ENCODE assay signal across 8 cellular contexts in the genomic region with DNA sequence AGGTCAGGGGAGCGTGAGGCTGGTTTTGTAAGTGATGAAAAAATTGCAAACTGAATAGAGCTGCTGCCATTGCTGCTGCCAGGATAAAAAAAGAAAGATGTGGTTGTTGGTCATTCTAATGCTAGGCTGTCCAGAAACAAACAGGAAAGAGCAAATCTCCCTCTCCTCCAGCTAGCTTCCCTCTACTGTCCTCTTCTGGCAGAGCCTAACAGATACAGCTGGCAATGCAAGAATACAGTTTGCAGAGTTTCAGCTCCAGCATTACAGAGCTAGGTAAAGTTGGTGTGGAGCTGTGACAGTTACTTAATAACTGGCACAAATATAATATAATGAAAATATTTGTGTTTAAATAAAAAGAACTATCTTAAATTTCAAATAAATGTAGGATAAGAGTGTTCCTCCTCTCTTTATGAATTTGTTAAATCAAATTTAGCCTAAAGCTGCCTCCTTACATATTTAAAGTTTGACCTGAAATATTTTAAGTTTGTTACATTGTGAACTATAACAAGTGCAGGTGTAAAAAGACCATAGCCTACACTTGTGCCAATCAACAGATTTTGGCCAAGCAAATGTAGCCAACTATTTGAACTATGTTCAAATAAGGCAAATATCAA.
A peak's percentile ranks its signal among the peaks of the same experiment; 100 is the strongest.
DNase-seq lines count a peak whose midpoint lies in the region; ATAC-seq and FAIRE-seq lines count a peak whose summit lies in the region.

No MANE protein-coding gene starts in this region.

- no peak overlapping the region for H3K4me2 ChIP-seq in trophoblast cell (ENCODE audit: low read length)

- H3K4me3 ChIP-seq in trophoblast cell (ENCODE audit: low read depth, low read length): no peak overlapping the region

- no peak overlapping the region for H4K12ac ChIP-seq in trophoblast cell (ENCODE audit: low read depth, low read length)

- ATAC-seq in HG03439 (IDR thresholded peaks at IDR 0.05; ENCODE audit: unreplicated experiment) (peak; percentile 74), HG02870 (IDR thresholded peaks at IDR 0.05; ENCODE audit: unreplicated experiment) (no peak)

- no peaks in the 10 kb centered on the region for H3K79me2 ChIP-seq in trophoblast cell (ENCODE audit: control insufficient read depth, insufficient read depth, low read length, poor library complexity)

- no peak overlapping the region for H3K27ac ChIP-seq in trophoblast cell (ENCODE audit: low read depth, low read length)

- H2AFZ ChIP-seq in trophoblast cell (ENCODE audit: insufficient read depth, low read length, poor library complexity): peak overlapping the region; percentile 20

- no peak overlapping the region for H3K9ac ChIP-seq in trophoblast cell (ENCODE audit: low read length)

- peaks cover 7 to 8% of the 10 kb centered on the region in 2 experiments for H3K4me1 ChIP-seq in trophoblast cell (ENCODE audit: control insufficient read depth in 1 of 2, insufficient read depth in 2 of 2, low read length in 2 of 2)

- H3K79me1 ChIP-seq in trophoblast cell (ENCODE audit: low read length): no peaks in the 10 kb centered on the region

- no peak overlapping the region for H4K91ac ChIP-seq in trophoblast cell (ENCODE audit: low read depth, low read length)

- peak; percentile 11 for FAIRE-seq in GM19239 (lab: Jason Lieb, UNC)

- H3K9me3 ChIP-seq in trophoblast cell (ENCODE audit: insufficient read depth, low read depth, low read length): no peaks in the 10 kb centered on the region

- DNase-seq in GM19239 (ENCODE audit: insufficient read length, low spot score) (no peak), cerebellar cortex (ENCODE audit: low spot score) (peak; percentile 21), trophoblast cell (peak in 1 of 2 donors; percentile 6), NCI-H1048 (lab: John Stamatoyannopoulos, UW) (no peak), NCI-H2081 treated with DMSO at 0.1 percent for 48 hours (lab: John Stamatoyannopoulos, UW) (no peak), NCI-H1436 (lab: John Stamatoyannopoulos, UW) (no peak)

- H3K23ac ChIP-seq in trophoblast cell (ENCODE audit: low read length): no peak overlapping the region

- no peak overlapping the region for H2AK5ac ChIP-seq in trophoblast cell (ENCODE audit: low read length)

- WGBS in trophoblast cell (ENCODE audit: extremely low coverage, insufficient coverage, insufficient read length): no CpG with 5 or more reads among the region's 1 CpG

- no peak overlapping the region for H2BK120ac ChIP-seq in trophoblast cell (ENCODE audit: insufficient read depth, low read length, poor library complexity)

- no peak overlapping the region for H2BK12ac ChIP-seq in trophoblast cell (ENCODE audit: low read length)

- no peak overlapping the region for H3K18ac ChIP-seq in trophoblast cell (ENCODE audit: low read length)

- no peak overlapping the region for H4K8ac ChIP-seq in trophoblast cell (ENCODE audit: low read depth, low read length)

- H3K4ac ChIP-seq in trophoblast cell (ENCODE audit: low read depth, low read length): no peak overlapping the region

- H3K14ac ChIP-seq in trophoblast cell (ENCODE audit: low read length): no peak overlapping the region

- H3K27me3 ChIP-seq in trophoblast cell (ENCODE audit: insufficient read depth, low read length): no peaks in the 10 kb centered on the region

- H3K36me3 ChIP-seq in trophoblast cell (ENCODE audit: control insufficient read depth in 1 of 2, insufficient read depth in 2 of 2, low read length in 2 of 2): no peaks in the 10 kb centered on the region

- H2BK5ac ChIP-seq in trophoblast cell (ENCODE audit: low read depth, low read length, poor library complexity): no peak overlapping the region
